1 cellular context compared by ENCODE assay signal in the genomic region with DNA sequence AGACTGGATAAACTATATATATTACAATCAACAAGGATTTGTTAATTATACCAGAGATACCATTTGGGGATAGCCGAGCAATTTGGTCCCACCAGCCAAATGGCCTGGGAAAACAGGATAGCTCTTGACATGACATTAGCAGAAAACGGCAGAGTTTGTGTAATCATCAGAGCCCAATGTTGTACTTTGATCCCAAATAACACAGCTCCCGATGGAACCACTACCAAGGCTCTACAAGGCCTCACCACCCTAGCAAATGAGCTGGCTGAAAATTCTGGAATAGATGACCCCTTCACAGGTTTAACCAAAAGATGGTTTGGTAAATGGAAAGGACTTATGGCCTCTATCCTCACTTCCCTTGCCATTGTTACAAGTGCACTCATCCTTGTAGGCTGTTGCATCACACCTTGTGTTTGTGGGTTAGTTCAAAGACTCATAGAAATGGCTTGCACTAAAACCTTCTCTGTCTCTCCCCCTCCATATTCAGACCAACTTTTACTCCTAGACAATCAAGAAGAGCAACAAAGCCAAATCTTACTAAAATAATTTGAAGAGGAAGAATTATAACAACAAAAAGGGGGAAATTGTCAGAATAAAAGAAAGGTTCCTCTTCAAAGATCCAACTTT.
TF ChIP-seq lines count a peak whose summit lies in the region.

No MANE protein-coding gene starts in this region.

TF ChIP-seq in HepG2, 621 proteins besides CTCF, POLR2A, EP300 and RAD21 (continued from another document):
- TF ChIP-seq KDM5B (CRISPR knock-in tag; IDR thresholded peaks at IDR 0.05; ENCODE audit: borderline replicate concordance) (no peak), CBX5 (CRISPR knock-in tag; IDR thresholded peaks at IDR 0.05; ENCODE audit: borderline replicate concordance) (0 out of 2 replicates have a peak, but pooled peaks have one; percentile 22), MXI1 (IDR thresholded peaks at IDR 0.05; ENCODE audit: borderline replicate concordance, low read depth, low read length) (no peak), TGIF2 (CRISPR knock-in tag; IDR thresholded peaks at IDR 0.05) (0 out of 2 replicates have a peak, but pooled peaks have one; percentile 44), TMF1 (CRISPR knock-in tag; IDR thresholded peaks at IDR 0.05; ENCODE audit: low read depth) (no peak), ZNF431 (CRISPR knock-in tag; IDR thresholded peaks at IDR 0.05; ENCODE audit: borderline replicate concordance, low read depth) (peak; percentile 95; the same call in 1 of the 2 replicates), XRCC5 (optimal IDR thresholded peaks at IDR 0.05; ENCODE audit: low read length) (peak; percentile 19), FOXK2 (IDR thresholded peaks at IDR 0.05) (no peak), GTF3A (CRISPR knock-in tag; conservative IDR thresholded peaks at IDR 0.05) (no peak), ZBTB21 (CRISPR knock-in tag; IDR thresholded peaks at IDR 0.05) (no peak), SALL1 (CRISPR knock-in tag; IDR thresholded peaks at IDR 0.05) (peak; percentile 8; the same call in 1 of the 2 replicates), HOXA5 (CRISPR knock-in tag; IDR thresholded peaks at IDR 0.05) (0 out of 2 replicates have a peak, but pooled peaks have one; percentile 32), ZNF550 (CRISPR knock-in tag; IDR thresholded peaks at IDR 0.05; ENCODE audit: borderline replicate concordance) (no peak), ZBTB20 (CRISPR knock-in tag; IDR thresholded peaks at IDR 0.05; ENCODE audit: borderline replicate concordance, low read depth) (no peak), CREM (IDR thresholded peaks at IDR 0.05) (peak; percentile 37; the same call in 1 of the 2 replicates), CREM (CRISPR knock-in tag; IDR thresholded peaks at IDR 0.05) (no peak), ZSCAN20 (CRISPR knock-in tag; IDR thresholded peaks at IDR 0.05; ENCODE audit: borderline replicate concordance) (peak; percentile 65; the same call in 1 of the 2 replicates), ZNF510 (CRISPR knock-in tag; IDR thresholded peaks at IDR 0.05; ENCODE audit: low read depth) (no peak), THAP11 (CRISPR knock-in tag; IDR thresholded peaks at IDR 0.05) (peak; percentile 24; the same call in 1 of the 2 replicates), SAP130 (CRISPR knock-in tag; IDR thresholded peaks at IDR 0.05; ENCODE audit: low read depth) (peak; percentile 53; the same call in 1 of the 2 replicates), ZFX (CRISPR knock-in tag; IDR thresholded peaks at IDR 0.05; ENCODE audit: low read depth) (peak; percentile 60), PCBP2 (optimal IDR thresholded peaks at IDR 0.05; ENCODE audit: low read depth, low read length, poor library complexity, severe bottlenecking) (no peak), HOXD1 (CRISPR knock-in tag; IDR thresholded peaks at IDR 0.05) (no peak), ZNF644 (CRISPR knock-in tag; IDR thresholded peaks at IDR 0.05; ENCODE audit: low read depth) (peak; percentile 100), ISL2 (CRISPR knock-in tag; IDR thresholded peaks at IDR 0.05) (no peak), SPEN (CRISPR knock-in tag; IDR thresholded peaks at IDR 0.05; ENCODE audit: low read depth) (peak; percentile 37; the same call in 1 of the 2 replicates), NFKB2 (CRISPR knock-in tag; IDR thresholded peaks at IDR 0.05; ENCODE audit: borderline replicate concordance) (no peak), ZNF124 (CRISPR knock-in tag; IDR thresholded peaks at IDR 0.05) (no peak), SUZ12 (IDR thresholded peaks at IDR 0.05; ENCODE audit: low read depth, low read length) (no peak), KAT2B (IDR thresholded peaks at IDR 0.05; ENCODE audit: borderline replicate concordance, low read depth, low read length) (no peak)
- TF ChIP-seq, protein P1, sequence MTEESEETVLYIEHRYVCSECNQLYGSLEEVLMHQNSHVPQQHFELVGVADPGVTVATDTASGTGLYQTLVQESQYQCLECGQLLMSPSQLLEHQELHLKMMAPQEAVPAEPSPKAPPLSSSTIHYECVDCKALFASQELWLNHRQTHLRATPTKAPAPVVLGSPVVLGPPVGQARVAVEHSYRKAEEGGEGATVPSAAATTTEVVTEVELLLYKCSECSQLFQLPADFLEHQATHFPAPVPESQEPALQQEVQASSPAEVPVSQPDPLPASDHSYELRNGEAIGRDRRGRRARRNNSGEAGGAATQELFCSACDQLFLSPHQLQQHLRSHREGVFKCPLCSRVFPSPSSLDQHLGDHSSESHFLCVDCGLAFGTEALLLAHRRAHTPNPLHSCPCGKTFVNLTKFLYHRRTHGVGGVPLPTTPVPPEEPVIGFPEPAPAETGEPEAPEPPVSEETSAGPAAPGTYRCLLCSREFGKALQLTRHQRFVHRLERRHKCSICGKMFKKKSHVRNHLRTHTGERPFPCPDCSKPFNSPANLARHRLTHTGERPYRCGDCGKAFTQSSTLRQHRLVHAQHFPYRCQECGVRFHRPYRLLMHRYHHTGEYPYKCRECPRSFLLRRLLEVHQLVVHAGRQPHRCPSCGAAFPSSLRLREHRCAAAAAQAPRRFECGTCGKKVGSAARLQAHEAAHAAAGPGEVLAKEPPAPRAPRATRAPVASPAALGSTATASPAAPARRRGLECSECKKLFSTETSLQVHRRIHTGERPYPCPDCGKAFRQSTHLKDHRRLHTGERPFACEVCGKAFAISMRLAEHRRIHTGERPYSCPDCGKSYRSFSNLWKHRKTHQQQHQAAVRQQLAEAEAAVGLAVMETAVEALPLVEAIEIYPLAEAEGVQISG (CRISPR knock-in tag; IDR thresholded peaks at IDR 0.05): peak; percentile 58; the same call in 1 of the 2 replicates
- TF ChIP-seq, protein P2, sequence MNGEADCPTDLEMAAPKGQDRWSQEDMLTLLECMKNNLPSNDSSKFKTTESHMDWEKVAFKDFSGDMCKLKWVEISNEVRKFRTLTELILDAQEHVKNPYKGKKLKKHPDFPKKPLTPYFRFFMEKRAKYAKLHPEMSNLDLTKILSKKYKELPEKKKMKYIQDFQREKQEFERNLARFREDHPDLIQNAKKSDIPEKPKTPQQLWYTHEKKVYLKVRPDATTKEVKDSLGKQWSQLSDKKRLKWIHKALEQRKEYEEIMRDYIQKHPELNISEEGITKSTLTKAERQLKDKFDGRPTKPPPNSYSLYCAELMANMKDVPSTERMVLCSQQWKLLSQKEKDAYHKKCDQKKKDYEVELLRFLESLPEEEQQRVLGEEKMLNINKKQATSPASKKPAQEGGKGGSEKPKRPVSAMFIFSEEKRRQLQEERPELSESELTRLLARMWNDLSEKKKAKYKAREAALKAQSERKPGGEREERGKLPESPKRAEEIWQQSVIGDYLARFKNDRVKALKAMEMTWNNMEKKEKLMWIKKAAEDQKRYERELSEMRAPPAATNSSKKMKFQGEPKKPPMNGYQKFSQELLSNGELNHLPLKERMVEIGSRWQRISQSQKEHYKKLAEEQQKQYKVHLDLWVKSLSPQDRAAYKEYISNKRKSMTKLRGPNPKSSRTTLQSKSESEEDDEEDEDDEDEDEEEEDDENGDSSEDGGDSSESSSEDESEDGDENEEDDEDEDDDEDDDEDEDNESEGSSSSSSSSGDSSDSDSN (CRISPR knock-in tag; IDR thresholded peaks at IDR 0.05): 0 out of 2 replicates have a peak, but pooled peaks have one; percentile 20
- TF ChIP-seq, protein P3, sequence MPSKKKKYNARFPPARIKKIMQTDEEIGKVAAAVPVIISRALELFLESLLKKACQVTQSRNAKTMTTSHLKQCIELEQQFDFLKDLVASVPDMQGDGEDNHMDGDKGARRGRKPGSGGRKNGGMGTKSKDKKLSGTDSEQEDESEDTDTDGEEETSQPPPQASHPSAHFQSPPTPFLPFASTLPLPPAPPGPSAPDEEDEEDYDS (CRISPR knock-in tag; IDR thresholded peaks at IDR 0.05): no peak
- TF ChIP-seq, protein P4, sequence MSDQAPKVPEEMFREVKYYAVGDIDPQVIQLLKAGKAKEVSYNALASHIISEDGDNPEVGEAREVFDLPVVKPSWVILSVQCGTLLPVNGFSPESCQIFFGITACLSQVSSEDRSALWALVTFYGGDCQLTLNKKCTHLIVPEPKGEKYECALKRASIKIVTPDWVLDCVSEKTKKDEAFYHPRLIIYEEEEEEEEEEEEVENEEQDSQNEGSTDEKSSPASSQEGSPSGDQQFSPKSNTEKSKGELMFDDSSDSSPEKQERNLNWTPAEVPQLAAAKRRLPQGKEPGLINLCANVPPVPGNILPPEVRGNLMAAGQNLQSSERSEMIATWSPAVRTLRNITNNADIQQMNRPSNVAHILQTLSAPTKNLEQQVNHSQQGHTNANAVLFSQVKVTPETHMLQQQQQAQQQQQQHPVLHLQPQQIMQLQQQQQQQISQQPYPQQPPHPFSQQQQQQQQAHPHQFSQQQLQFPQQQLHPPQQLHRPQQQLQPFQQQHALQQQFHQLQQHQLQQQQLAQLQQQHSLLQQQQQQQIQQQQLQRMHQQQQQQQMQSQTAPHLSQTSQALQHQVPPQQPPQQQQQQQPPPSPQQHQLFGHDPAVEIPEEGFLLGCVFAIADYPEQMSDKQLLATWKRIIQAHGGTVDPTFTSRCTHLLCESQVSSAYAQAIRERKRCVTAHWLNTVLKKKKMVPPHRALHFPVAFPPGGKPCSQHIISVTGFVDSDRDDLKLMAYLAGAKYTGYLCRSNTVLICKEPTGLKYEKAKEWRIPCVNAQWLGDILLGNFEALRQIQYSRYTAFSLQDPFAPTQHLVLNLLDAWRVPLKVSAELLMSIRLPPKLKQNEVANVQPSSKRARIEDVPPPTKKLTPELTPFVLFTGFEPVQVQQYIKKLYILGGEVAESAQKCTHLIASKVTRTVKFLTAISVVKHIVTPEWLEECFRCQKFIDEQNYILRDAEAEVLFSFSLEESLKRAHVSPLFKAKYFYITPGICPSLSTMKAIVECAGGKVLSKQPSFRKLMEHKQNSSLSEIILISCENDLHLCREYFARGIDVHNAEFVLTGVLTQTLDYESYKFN (CRISPR knock-in tag; conservative IDR thresholded peaks at IDR 0.05): peak; percentile 22; the same call in 1 of the 2 replicates
- TF ChIP-seq, protein P5, sequence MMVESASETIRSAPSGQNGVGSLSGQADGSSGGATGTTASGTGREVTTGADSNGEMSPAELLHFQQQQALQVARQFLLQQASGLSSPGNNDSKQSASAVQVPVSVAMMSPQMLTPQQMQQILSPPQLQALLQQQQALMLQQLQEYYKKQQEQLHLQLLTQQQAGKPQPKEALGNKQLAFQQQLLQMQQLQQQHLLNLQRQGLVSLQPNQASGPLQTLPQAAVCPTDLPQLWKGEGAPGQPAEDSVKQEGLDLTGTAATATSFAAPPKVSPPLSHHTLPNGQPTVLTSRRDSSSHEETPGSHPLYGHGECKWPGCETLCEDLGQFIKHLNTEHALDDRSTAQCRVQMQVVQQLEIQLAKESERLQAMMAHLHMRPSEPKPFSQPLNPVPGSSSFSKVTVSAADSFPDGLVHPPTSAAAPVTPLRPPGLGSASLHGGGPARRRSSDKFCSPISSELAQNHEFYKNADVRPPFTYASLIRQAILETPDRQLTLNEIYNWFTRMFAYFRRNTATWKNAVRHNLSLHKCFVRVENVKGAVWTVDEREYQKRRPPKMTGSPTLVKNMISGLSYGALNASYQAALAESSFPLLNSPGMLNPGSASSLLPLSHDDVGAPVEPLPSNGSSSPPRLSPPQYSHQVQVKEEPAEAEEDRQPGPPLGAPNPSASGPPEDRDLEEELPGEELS (CRISPR knock-in tag; IDR thresholded peaks at IDR 0.05): peak; percentile 37; the same call in 1 of the 2 replicates
- TF ChIP-seq, protein P6, sequence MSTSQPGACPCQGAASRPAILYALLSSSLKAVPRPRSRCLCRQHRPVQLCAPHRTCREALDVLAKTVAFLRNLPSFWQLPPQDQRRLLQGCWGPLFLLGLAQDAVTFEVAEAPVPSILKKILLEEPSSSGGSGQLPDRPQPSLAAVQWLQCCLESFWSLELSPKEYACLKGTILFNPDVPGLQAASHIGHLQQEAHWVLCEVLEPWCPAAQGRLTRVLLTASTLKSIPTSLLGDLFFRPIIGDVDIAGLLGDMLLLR (CRISPR knock-in tag; IDR thresholded peaks at IDR 0.05): no peak
- TF ChIP-seq, protein P7, sequence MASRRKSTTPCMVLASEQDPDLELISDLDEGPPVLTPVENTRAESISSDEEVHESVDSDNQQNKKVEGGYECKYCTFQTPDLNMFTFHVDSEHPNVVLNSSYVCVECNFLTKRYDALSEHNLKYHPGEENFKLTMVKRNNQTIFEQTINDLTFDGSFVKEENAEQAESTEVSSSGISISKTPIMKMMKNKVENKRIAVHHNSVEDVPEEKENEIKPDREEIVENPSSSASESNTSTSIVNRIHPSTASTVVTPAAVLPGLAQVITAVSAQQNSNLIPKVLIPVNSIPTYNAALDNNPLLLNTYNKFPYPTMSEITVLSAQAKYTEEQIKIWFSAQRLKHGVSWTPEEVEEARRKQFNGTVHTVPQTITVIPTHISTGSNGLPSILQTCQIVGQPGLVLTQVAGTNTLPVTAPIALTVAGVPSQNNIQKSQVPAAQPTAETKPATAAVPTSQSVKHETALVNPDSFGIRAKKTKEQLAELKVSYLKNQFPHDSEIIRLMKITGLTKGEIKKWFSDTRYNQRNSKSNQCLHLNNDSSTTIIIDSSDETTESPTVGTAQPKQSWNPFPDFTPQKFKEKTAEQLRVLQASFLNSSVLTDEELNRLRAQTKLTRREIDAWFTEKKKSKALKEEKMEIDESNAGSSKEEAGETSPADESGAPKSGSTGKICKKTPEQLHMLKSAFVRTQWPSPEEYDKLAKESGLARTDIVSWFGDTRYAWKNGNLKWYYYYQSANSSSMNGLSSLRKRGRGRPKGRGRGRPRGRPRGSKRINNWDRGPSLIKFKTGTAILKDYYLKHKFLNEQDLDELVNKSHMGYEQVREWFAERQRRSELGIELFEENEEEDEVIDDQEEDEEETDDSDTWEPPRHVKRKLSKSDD (CRISPR knock-in tag; IDR thresholded peaks at IDR 0.05; ENCODE audit: low read depth): 0 out of 2 replicates have a peak, but pooled peaks have one; percentile 29
- TF ChIP-seq, protein P8, sequence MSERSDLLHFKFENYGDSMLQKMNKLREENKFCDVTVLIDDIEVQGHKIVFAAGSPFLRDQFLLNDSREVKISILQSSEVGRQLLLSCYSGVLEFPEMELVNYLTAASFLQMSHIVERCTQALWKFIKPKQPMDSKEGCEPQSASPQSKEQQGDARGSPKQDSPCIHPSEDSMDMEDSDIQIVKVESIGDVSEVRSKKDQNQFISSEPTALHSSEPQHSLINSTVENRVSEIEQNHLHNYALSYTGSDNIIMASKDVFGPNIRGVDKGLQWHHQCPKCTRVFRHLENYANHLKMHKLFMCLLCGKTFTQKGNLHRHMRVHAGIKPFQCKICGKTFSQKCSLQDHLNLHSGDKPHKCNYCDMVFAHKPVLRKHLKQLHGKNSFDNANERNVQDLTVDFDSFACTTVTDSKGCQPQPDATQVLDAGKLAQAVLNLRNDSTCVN (CRISPR knock-in tag; IDR thresholded peaks at IDR 0.05; ENCODE audit: borderline replicate concordance): no peak
- TF ChIP-seq, protein P9, sequence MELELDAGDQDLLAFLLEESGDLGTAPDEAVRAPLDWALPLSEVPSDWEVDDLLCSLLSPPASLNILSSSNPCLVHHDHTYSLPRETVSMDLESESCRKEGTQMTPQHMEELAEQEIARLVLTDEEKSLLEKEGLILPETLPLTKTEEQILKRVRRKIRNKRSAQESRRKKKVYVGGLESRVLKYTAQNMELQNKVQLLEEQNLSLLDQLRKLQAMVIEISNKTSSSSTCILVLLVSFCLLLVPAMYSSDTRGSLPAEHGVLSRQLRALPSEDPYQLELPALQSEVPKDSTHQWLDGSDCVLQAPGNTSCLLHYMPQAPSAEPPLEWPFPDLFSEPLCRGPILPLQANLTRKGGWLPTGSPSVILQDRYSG (CRISPR knock-in tag; IDR thresholded peaks at IDR 0.05): no peak
